Comparison of ENCODE assay signal across 8 cellular contexts in the genomic region with DNA sequence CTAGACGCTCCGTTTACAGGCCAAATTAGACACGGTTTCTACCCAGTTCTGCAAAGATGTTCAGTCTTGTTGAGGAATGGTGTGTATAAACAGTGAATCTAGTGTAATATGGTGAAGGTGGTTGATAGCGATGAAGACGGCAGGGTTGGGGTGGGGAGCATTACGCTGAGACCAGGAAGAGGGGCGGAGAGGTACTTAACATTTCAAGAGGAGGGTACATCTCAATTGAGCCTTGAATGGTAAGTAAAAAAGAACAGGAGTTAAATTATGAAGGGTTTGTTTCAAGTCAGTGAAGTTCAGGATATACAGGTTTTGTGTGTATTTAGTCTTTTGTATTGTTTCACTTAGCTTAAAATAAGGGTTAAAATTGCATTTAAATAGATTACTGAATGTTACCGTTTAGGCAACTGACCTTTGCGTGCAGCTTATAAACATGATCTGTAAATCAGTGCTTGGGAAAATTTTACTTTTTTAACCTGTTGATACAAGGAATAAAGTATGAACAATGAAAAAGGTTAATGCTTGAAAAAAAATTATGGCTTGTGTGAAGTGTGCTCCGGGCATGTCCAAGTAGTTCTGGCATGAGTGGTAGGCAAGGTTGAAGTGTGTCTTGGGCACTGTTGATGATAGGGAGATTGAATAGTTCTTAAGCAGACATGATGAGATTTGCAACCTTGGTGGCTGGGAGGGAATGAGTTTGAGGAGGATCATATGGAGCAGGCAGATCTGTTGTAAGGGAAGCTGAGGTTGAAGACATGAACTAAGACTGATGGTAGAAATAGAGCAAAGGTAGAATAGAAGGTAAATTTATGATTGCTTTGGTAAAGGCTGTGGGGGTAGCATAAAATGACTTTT. TPM values are rescaled to one million over a fixed set of nuclear protein-coding genes. Genes with fewer than 3 reads are reported as not detected.
A peak's percentile ranks its signal among the peaks of the same experiment; 100 is the strongest.
DNase-seq lines count a peak whose midpoint lies in the region; ATAC-seq, FAIRE-seq and TF ChIP-seq lines count a peak whose summit lies in the region.

No MANE protein-coding gene starts in this region.

- no peaks in the 10 kb centered on the region for H3K9me3 ChIP-seq in ectodermal cell (ENCODE audit: control insufficient read depth, low read length)
- no peaks in the 10 kb centered on the region for H3K9me3 ChIP-seq in pancreas

- H3K4me3 ChIP-seq in GM08714 (ENCODE audit: low read length), result peak overlapping the region; percentile 87
- H3K4me3 ChIP-seq in NB4 (ENCODE audit: low read depth, low read length), result peak overlapping the region; percentile 93
- peak overlapping the region; percentile 99 for H3K4me3 ChIP-seq in ectodermal cell (ENCODE audit: insufficient read depth, low read depth, low read length)
- H3K4me3 ChIP-seq in pancreas, result peak overlapping the region; percentile 78 to 97 (median 86)

- no peaks in the 10 kb centered on the region for H3K27me3 ChIP-seq in ectodermal cell (ENCODE audit: control insufficient read depth, insufficient read depth, low read length, poor library complexity, severe bottlenecking)
- no peaks in the 10 kb centered on the region for H3K27me3 ChIP-seq in pancreas

- H3K27ac ChIP-seq in ectodermal cell (ENCODE audit: insufficient read depth, low read depth, low read length, poor library complexity, severe bottlenecking) (no peak overlapping the region), pancreas (no peak overlapping the region)

- peaks cover 9% of the 10 kb centered on the region for H3K4me1 ChIP-seq in ectodermal cell (ENCODE audit: control insufficient read depth, insufficient read depth, low read length)
- peaks cover 19 to 31% (median 24%) of the 10 kb centered on the region in 3 donors for H3K4me1 ChIP-seq in pancreas

- WGBS in ectodermal cell, 2 experiments, result 11% methylated on average over 10 of the region's 10 CpGs
- WGBS in pancreas, 2 donors, result 2 to 3% methylated on average over 10 of the region's 10 CpGs

- intact Hi-C loops in pancreas (cut with DNase I), result no loop called here

- ATAC-seq in pancreas (no peak), HG03097 (IDR thresholded peaks at IDR 0.05; ENCODE audit: low FRiP score, unreplicated experiment) (no peak), GM21447 (IDR thresholded peaks at IDR 0.05; ENCODE audit: unreplicated experiment) (no peak)

- TF ChIP-seq POLR2A in NB4 (IDR thresholded peaks at IDR 0.05; ENCODE audit: extremely low read depth, insufficient read length), result no peak

- FAIRE-seq in pancreas (lab: Jason Lieb, UNC), result no peak

- H3K36me3 ChIP-seq in ectodermal cell (ENCODE audit: control insufficient read depth, insufficient read depth, low read length) (peaks cover 51% of the 10 kb centered on the region), pancreas (peaks cover 0 to 55% (median 42%) of the 10 kb centered on the region in 3 donors)

- TF ChIP-seq CTCF in NB4 (IDR thresholded peaks at IDR 0.05; ENCODE audit: low read depth, low read length), result no peak
- TF ChIP-seq CTCF in pancreas (IDR thresholded peaks at IDR 0.05), result no peak

- peak; percentile 51 for DNase-seq in NB4 (ENCODE audit: low read depth)
- no peak for DNase-seq in pancreas
- no peak for DNase-seq in cerebellum (ENCODE audit: low spot score)
- no peak for DNase-seq in DMS79 (lab: John Stamatoyannopoulos, UW)

RNA-seq across cellular contexts. Expression of a gene that starts 0.8 kb away (rescaled TPM):
- 33.7 TPM for polyA plus RNA-seq in ectodermal cell (2013, experiment 1 of 4)
- 38.0 TPM for polyA plus RNA-seq in ectodermal cell (2013, experiment 2 of 4)
- polyA plus RNA-seq in ectodermal cell (2013, experiment 3 of 4), result 30.3 TPM
- polyA plus RNA-seq in ectodermal cell (2013, experiment 4 of 4), result 33.1 TPM
- 10 to 100 TPM; 10.2 to 20.9 (median 18.8) TPM for total RNA-seq in pancreas
- polyA plus RNA-seq in pancreas, result 10 to 100 TPM; 15.7 to 31.3 TPM
- total RNA-seq in cerebellum, result 20.9 TPM

RNA-seq across cellular contexts. Expression of a gene that starts 1.0 kb away (rescaled TPM):
- 104 TPM for polyA plus RNA-seq in ectodermal cell (2013, experiment 1 of 4)
- polyA plus RNA-seq in ectodermal cell (2013, experiment 2 of 4), result 117 TPM
- polyA plus RNA-seq in ectodermal cell (2013, experiment 3 of 4), result 86.6 TPM
- polyA plus RNA-seq in ectodermal cell (2013, experiment 4 of 4), result 101 TPM
- 10 to 100 TPM; 60.6 to 81.1 (median 69.7) TPM for total RNA-seq in pancreas
- 10 to 100 TPM; 60.3 to 92.2 TPM for polyA plus RNA-seq in pancreas
- 46.5 TPM for total RNA-seq in cerebellum

RNA-seq across cellular contexts. Expression of a gene that starts 7.6 kb away (rescaled TPM):
- 0.74 TPM for polyA plus RNA-seq in ectodermal cell (2013, experiment 1 of 4)
- 0.27 TPM for polyA plus RNA-seq in ectodermal cell (2013, experiment 2 of 4)
- polyA plus RNA-seq in ectodermal cell (2013, experiment 3 of 4), result 0.32 TPM
- polyA plus RNA-seq in ectodermal cell (2013, experiment 4 of 4), result 0.69 TPM
- total RNA-seq in pancreas (1 to 10 TPM in 1 of 6 donors, under 1 TPM in 5; 0.60 to 1.1 (median 0.82) TPM), cerebellum (1.8 TPM)
- polyA plus RNA-seq in pancreas, result 1 to 10 TPM in 1 of 2 donors, under 1 TPM in 1; 0.38 to 1.5 TPM

RNA-seq across cellular contexts. Expression of a gene that starts 40.4 kb away (rescaled TPM):
- 58.9 TPM for polyA plus RNA-seq in ectodermal cell (2013, experiment 1 of 4)
- polyA plus RNA-seq in ectodermal cell (2013, experiment 2 of 4), result 54.8 TPM
- polyA plus RNA-seq in ectodermal cell (2013, experiment 3 of 4), result 42.8 TPM
- 45.1 TPM for polyA plus RNA-seq in ectodermal cell (2013, experiment 4 of 4)
- total RNA-seq in pancreas, result 10 to 100 TPM; 12.9 to 26.7 (median 15.4) TPM
- 10 to 100 TPM; 43.9 to 44.5 TPM for polyA plus RNA-seq in pancreas
- 7.3 TPM for total RNA-seq in cerebellum

RNA-seq across cellular contexts. Expression of a gene that starts 58.1 kb away (rescaled TPM):
- polyA plus RNA-seq in ectodermal cell (2013, experiment 1 of 4), result 72.4 TPM
- 73.8 TPM for polyA plus RNA-seq in ectodermal cell (2013, experiment 2 of 4)
- polyA plus RNA-seq in ectodermal cell (2013, experiment 3 of 4), result 48.7 TPM
- polyA plus RNA-seq in ectodermal cell (2013, experiment 4 of 4), result 55.2 TPM
- 10 to 100 TPM; 18.1 to 25.7 (median 22.9) TPM for total RNA-seq in pancreas
- 10 to 100 TPM; 13.6 to 19.5 TPM for polyA plus RNA-seq in pancreas
- total RNA-seq in cerebellum, result 54.6 TPM
